Comparison of ENCODE assay signal across 13 cellular contexts in the genomic region with DNA sequence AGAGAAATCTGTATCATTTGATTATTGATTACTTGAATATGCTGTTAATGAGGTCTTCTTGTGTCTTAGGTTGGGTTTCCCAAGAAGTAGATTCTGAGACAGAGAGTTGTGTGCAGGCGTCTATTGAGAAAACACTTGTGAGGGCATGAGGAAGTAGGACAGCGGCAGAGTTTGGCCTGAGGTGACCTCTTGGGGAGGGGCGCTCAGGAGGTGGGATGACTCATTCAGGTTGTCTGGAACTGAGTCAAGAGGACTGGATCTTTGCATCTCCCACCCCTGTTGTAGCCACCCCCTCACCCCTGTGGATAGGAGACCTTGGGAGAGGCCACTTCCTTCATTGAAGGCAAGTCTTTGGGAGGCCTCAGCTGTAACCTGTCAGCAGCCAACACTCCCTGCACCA. TPM values are rescaled to one million over a fixed set of nuclear protein-coding genes. Genes with fewer than 3 reads are reported as not detected.
DNase-seq lines count a peak whose midpoint lies in the region; ATAC-seq, FAIRE-seq and TF ChIP-seq lines count a peak whose summit lies in the region.
"Had no signal": no experiment of that assay in that cellular context is flagged by ENCODE, and none has a peak within 500 bp of the region (broad histone marks: within the 10 kb centered on the region; RNA-seq: fewer than 3 reads in every experiment).

No MANE protein-coding gene starts in this region.

- ATAC-seq in GM19351 (IDR thresholded peaks at IDR 0.05; ENCODE audit: unreplicated experiment), result peak; percentile 72
- ATAC-seq in HG03342 (IDR thresholded peaks at IDR 0.05; ENCODE audit: unreplicated experiment), result peak; percentile 76

- DNase-seq in CD14-positive monocyte (ENCODE audit: low spot score) (peak; percentile 89), bronchial epithelial cell (ENCODE audit: low read depth) (peak; percentile 72), NCI-H2171 treated with DMSO at 0.1 percent for 48 hours (lab: John Stamatoyannopoulos, UW) (no peak), COLO668 (lab: John Stamatoyannopoulos, UW; ENCODE audit: unreplicated experiment) (no peak), ecto neural progenitor cell (ENCODE audit: low spot score) (no peak), GM13977 (ENCODE audit: low spot score) (no peak)
- DNase-seq: activated CD4-positive, alpha-beta T cell treated with anti-CD3 and anti-CD28 coated beads, Interleukin-2, amount 50 U/mL, for 4 hours; DMS79 treated with DMSO at 0.1 percent for 48 hours; HFFc6; NCI-H345; stomach had no signal

- no peak overlapping the region for H3K4me3 ChIP-seq in bronchial epithelial cell (ENCODE audit: low read depth, low read length)
- H3K4me3 ChIP-seq: stomach had no signal

- in situ Hi-C loops in GM13977 (cut with MboI; ENCODE audit: low pct_unique_long_range_greater_than_20kb, low sequenced_read_pairs, unreplicated experiment), result no loop called here

- peak; percentile 13 for FAIRE-seq in bronchial epithelial cell (lab: Jason Lieb, UNC)

- H3K4me1 Mint-ChIP-seq in CD14-positive monocyte, result peaks cover 50% of the 10 kb centered on the region

- peaks cover 0 to 3% (median 0%) of the 10 kb centered on the region in 7 donors for H3K9me3 Mint-ChIP-seq in CD14-positive monocyte
- H3K9me3 Mint-ChIP-seq: HFFc6 had no signal

- peak overlapping the region; percentile 73 to 89 (median 83) for H3K27ac Mint-ChIP-seq in CD14-positive monocyte
- H3K27ac Mint-ChIP-seq: HFFc6 had no signal

- H3K27me3 ChIP-seq in bronchial epithelial cell (ENCODE audit: control insufficient read depth, insufficient read depth, low read length), result no peaks in the 10 kb centered on the region
- H3K27me3 ChIP-seq: stomach had no signal

- H3K36me3 Mint-ChIP-seq in CD14-positive monocyte, result no peaks in the 10 kb centered on the region

- TF ChIP-seq CTCF in CD14-positive monocyte (IDR thresholded peaks at IDR 0.05) (no peak), bronchial epithelial cell (IDR thresholded peaks at IDR 0.05; ENCODE audit: insufficient read depth, low read length, severe bottlenecking) (no peak), GM13977 (IDR thresholded peaks at IDR 0.05; ENCODE audit: extremely low read depth, insufficient read depth, missing control alignments) (no peak)

- no peaks in the 10 kb centered on the region for H3K27me3 Mint-ChIP-seq in CD14-positive monocyte (ENCODE audit: low read depth in 3 of 3)

- H3K36me3 ChIP-seq in bronchial epithelial cell (ENCODE audit: control insufficient read depth, insufficient read depth, low read length), result no peaks in the 10 kb centered on the region
- H3K36me3 ChIP-seq: stomach had no signal

- H3K4me3 Mint-ChIP-seq in CD14-positive monocyte, result peak overlapping the region in 1 of 2 donors; percentile 8
- H3K4me3 Mint-ChIP-seq: HFFc6 had no signal

- intact Hi-C loops in CD14-positive monocyte (cut with micrococcal nuclease), result no loop called here

RNA-seq across cellular contexts. Expression of a gene that starts 35.2 kb away (rescaled TPM):
- polyA plus RNA-seq in CD14-positive monocyte, result 1 to 10 TPM; 6.5 to 9.1 TPM
- total RNA-seq in bronchial epithelial cell, result 11.3 and 19.5 TPM in 2 replicates

Comparison
In these comparisons a context has a peak if more than half of its experiments do, and no peak if none do; other contexts are left out.
1. DNase-seq: peak in CD14-positive monocyte (single experiment) and bronchial epithelial cell (single experiment); none in NCI-H2171 treated with DMSO at 0.1 percent for 48 hours (single experiment), COLO668 (single experiment), ecto neural progenitor cell (single experiment) and GM13977 (single experiment).